ENCODE assay signal across 8 cellular contexts in genomic region chr19:8050274-8051096, GRCh38. TPM values are rescaled to one million over a fixed set of nuclear protein-coding genes. Genes with fewer than 3 reads are reported as not detected.
DNase-seq lines count a peak whose midpoint lies in the region; ATAC-seq, FAIRE-seq and TF ChIP-seq lines count a peak whose summit lies in the region.

No MANE protein-coding gene starts in this region.

- no peak for FAIRE-seq in D721Med (lab: Jason Lieb, UNC)

- DNase-seq in NCI-H2171 treated with DMSO at 0.1 percent for 48 hours (lab: John Stamatoyannopoulos, UW), result peak; percentile 87
- DNase-seq in activated CD4-positive, CD25-positive, alpha-beta regulatory T cell treated with anti-CD3 and anti-CD28 coated beads, Interleukin-2, amount 50 U/mL, for 72 hours, result peak; percentile 84
- peak; percentile 10 for DNase-seq in cerebellum (ENCODE audit: low spot score)
- peak; percentile 38 for DNase-seq in kidney glomerular epithelial cell (lab: John Stamatoyannopoulos, UW)
- peak; percentile 79 to 92 for DNase-seq in stimulated activated CD4-positive, alpha-beta T cell treated with anti-CD3 and anti-CD28 coated beads, Interleukin-1b, Interleukin-23, amount 100 ng/mL, for 4 hours (ENCODE audit: low read depth in 2 of 2)
- DNase-seq in D721Med (ENCODE audit: insufficient read length, low spot score), result no peak

- no peak for TF ChIP-seq CTCF in D721Med (IDR thresholded peaks at IDR 0.05; ENCODE audit: insufficient read depth, missing control alignments)

- ATAC-seq in GM18520 (IDR thresholded peaks at IDR 0.05; ENCODE audit: unreplicated experiment) (peak; percentile 70), HG03025 (IDR thresholded peaks at IDR 0.05; ENCODE audit: low FRiP score, unreplicated experiment) (peak; percentile 55)

RNA-seq across cellular contexts. Expression of gene CCL25, which starts 2.1 kb away (rescaled TPM):
- total RNA-seq in cerebellum, result not detected

RNA-seq across cellular contexts. Expression of gene ELAVL1, which starts 45.0 kb away (rescaled TPM):
- 20.2 TPM for total RNA-seq in cerebellum
